Comparison of ENCODE assay signal across 15 cellular contexts in genomic region chr16:80028581-80029380, GRCh38.
"Had no signal": no experiment of that assay in that cellular context is flagged by ENCODE, and none has a peak within 500 bp of the region (broad histone marks: within the 10 kb centered on the region; RNA-seq: fewer than 3 reads in every experiment).

No MANE protein-coding gene starts in this region.

- H3K27ac ChIP-seq: ascending aorta, cardiac muscle cell, gastroesophageal sphincter, ovary, thoracic aorta, uterus had no signal

- H3K4me1 ChIP-seq: ascending aorta, gastroesophageal sphincter, uterus had no signal

- H3K9me3 ChIP-seq: ascending aorta, gastroesophageal sphincter, ovary, thoracic aorta, uterus had no signal

- ATAC-seq: activated T-cell treated with anti-CD3 and anti-CD28 coated beads, Interleukin-2, amount 50 U/mL, for 72 hours; gastroesophageal sphincter; left cardiac atrium; stimulated activated naive CD8-positive, alpha-beta T cell treated with anti-CD3 and anti-CD28 coated beads, Interleukin-15, amount 100 ng/mL, for 72 hours had no signal

- H3K4me3 ChIP-seq: ascending aorta, cardiac muscle cell, gastroesophageal sphincter, ovary, thoracic aorta, uterus had no signal

- H3K27me3 ChIP-seq: ascending aorta, gastroesophageal sphincter, ovary, uterus had no signal

- H3K36me3 ChIP-seq: ascending aorta, cardiac muscle cell, gastroesophageal sphincter, ovary, thoracic aorta, uterus had no signal

- DNase-seq: activated CD4-positive, alpha-beta memory T cell treated with anti-CD3 and anti-CD28 coated beads, Interleukin-2, amount 10 ng/mL, durations not matched to agents 7 days and 5 days; activated CD8-positive, alpha-beta memory T cell treated with anti-CD3 and anti-CD28 coated beads, Interleukin-2, amount 50 U/mL, for 4 hours; activated gamma-delta T cell treated with Interleukin-2 at 50 U/mL for 16 hours; activated T-cell treated with anti-CD3 and anti-CD28 coated beads, Interleukin-2, amount 50 U/mL, for 72 hours; left cardiac atrium; ovary; stimulated activated CD4-positive, alpha-beta T cell treated with anti-CD3 and anti-CD28 coated beads, Interleukin-15, amount 100 ng/mL, for 24 hours; stimulated activated CD4-positive, alpha-beta T cell treated with anti-CD3 and anti-CD28 coated beads, Interleukin-4, amount 100 ng/mL, for 24 hours; stimulated activated naive CD8-positive, alpha-beta T cell treated with anti-CD3 and anti-CD28 coated beads, Interleukin-15, amount 100 ng/mL, for 72 hours; T-helper 9 cell; uterus had no signal
